In the genomic region with DNA sequence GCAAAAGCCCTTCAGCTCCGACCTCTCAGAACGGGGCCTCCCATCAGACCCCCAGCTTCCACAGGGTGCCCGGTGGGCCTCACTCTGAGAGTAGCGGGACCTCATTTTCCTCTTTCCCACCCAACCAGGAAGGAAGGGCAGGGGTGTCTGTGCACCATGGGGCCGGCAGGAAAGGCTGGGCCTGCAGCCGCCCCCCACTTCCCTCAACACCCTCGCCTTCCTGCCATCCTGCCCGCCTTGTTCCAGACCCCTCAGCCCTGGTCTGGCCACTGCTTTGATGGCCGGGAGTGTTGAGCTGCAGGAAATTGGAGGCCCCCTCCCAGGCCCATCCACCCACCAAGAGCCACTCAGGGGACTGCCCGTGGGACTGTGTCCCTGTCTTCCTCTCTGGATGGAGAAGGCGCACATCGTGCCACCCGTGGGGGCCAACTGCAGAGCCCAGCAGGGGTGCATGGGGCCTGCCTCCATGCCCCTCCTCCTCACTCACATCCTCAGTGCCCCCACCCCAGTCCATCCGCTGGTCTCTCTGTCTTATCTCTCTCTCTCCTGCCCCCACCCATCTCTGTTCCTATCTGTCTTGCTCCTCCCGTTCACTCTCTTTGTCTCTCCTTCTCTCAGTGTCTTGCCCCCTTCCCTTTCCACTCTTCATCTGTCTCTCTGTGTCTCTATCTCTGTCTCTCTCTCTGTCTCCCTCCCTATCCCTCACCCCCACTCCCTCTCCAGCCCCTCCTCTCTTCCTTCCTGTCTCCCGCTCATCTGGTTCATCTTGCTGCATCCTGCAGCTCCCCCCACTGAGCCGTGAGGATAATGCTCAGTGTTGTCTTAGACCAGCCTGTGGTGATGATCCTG, we compare ENCODE assay signal across 8 cellular contexts. TPM values are rescaled to one million over a fixed set of nuclear protein-coding genes. Genes with fewer than 3 reads are reported as not detected.
A peak's percentile ranks its signal among the peaks of the same experiment; 100 is the strongest.
DNase-seq lines count a peak whose midpoint lies in the region; ATAC-seq and TF ChIP-seq lines count a peak whose summit lies in the region.

No MANE protein-coding gene starts in this region.

- H3K36me3 ChIP-seq in MG63, result no peaks in the 10 kb centered on the region
- H3K36me3 ChIP-seq in adipocyte (ENCODE audit: control insufficient read depth, insufficient read depth, low read length, severe bottlenecking), result no peaks in the 10 kb centered on the region

- no peak for TF ChIP-seq CTCF in omental fat pad (IDR thresholded peaks at IDR 0.05)

- peaks cover 50% of the 10 kb centered on the region for H3K4me1 ChIP-seq in adipocyte (ENCODE audit: control insufficient read depth, insufficient read depth, low read length)

- ATAC-seq in left lobe of liver (peak; percentile 17), omental fat pad (ENCODE audit: low FRiP score) (no peak), HG03342 (IDR thresholded peaks at IDR 0.05; ENCODE audit: unreplicated experiment) (no peak)

- H3K9me3 ChIP-seq in MG63 (no peaks in the 10 kb centered on the region), adipocyte (ENCODE audit: control insufficient read depth, low read length) (no peaks in the 10 kb centered on the region)

- DNase-seq in COR-L47 (lab: John Stamatoyannopoulos, UW), result peak; percentile 80
- peak; percentile 44 for DNase-seq in MG63
- no peak for DNase-seq in adipocyte (ENCODE audit: low read depth)
- DNase-seq in left lobe of liver (ENCODE audit: low spot score), result no peak
- no peak for DNase-seq in amniotic stem cell (lab: John Stamatoyannopoulos, UW)
- DNase-seq in omental fat pad (ENCODE audit: low spot score), result no peak
- no peak for DNase-seq in stimulated activated naive CD4-positive, alpha-beta T cell (lab: John Stamatoyannopoulos, UW)

- no peaks in the 10 kb centered on the region for H3K27me3 ChIP-seq in MG63
- no peaks in the 10 kb centered on the region for H3K27me3 ChIP-seq in adipocyte (replicated peaks; ENCODE audit: control insufficient read depth, insufficient read depth, low read length)

- peak overlapping the region; percentile 97 for H3K9ac ChIP-seq in adipocyte (ENCODE audit: low read length)

- H3K4me3 ChIP-seq in MG63, result no peak overlapping the region
- H3K4me3 ChIP-seq in adipocyte (ENCODE audit: low read length), result no peak overlapping the region

RNA-seq across cellular contexts. Expression of gene PLXND1, which starts 1.8 kb away (rescaled TPM):
- 5.8 and 21.9 TPM in 2 replicates for total RNA-seq in MG63 (2014; rRNA removed; shearing (Covaris generic); ENCODE audit: low replicate concordance)
- total RNA-seq in left lobe of liver (29.5 TPM), omental fat pad (100 to 1,000 TPM in 3 of 4 donors, 10 to 100 TPM in 1; 82.7 to 364 (median 170) TPM)

Comparison
In these comparisons a context has a peak if more than half of its experiments do, and no peak if none do; other contexts are left out.
1. DNase-seq: peak in COR-L47 (single experiment) and MG63 (single experiment); none in adipocyte (single experiment), left lobe of liver (single experiment), amniotic stem cell (single experiment), omental fat pad (single experiment) and stimulated activated naive CD4-positive, alpha-beta T cell (0 of 6).